In the genomic region with DNA sequence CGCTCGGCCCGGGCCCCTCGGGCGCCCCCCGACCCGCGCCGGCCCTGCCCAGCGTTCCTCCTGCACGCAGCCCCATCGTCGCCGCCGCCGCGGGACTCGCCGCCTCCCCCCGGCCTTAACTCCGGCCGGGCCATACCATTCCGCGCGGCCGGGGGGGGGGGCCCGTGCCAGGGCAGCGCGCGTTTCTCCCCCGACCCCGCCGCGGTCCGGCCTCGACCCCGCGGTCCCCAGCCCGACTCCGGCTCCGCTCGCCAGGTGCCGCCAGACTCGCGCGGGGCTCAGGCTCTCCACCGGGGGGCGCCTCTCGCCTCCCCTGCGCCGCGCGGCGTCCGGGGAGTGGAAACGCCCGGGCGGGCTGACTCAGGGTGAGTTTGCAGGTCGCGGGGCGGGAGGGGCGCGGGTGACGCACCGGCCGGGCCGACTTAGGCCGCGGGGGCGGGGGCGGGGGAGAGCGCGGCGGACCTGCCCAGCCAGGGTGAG, we compare ENCODE assay signal across 1 cellular context.
TF ChIP-seq lines count a peak whose summit lies in the region.

TSS of gene SRXN1 (minus strand) at position 91 of the 480 bp plus-strand sequence. CDS start at position 76, 15 bp downstream.

TF ChIP-seq in GM12878, 131 proteins besides CTCF, POLR2A, EP300 and RAD21 (continues in another document):
- peak; percentile 86 to 98 for TF ChIP-seq BHLHE40 (IDR thresholded peaks at IDR 0.05; ENCODE audit: borderline replicate concordance in 1 of 2, low read depth in 2 of 2, low read length in 1 of 2)
- no peak for TF ChIP-seq IKZF2 (IDR thresholded peaks at IDR 0.05)
- no peak for TF ChIP-seq MYB (IDR thresholded peaks at IDR 0.05; ENCODE audit: borderline replicate concordance, low read depth, low read length)
- no peak for TF ChIP-seq HCFC1 (IDR thresholded peaks at IDR 0.05; ENCODE audit: low read length)
- TF ChIP-seq RB1 (IDR thresholded peaks at IDR 0.05; ENCODE audit: borderline replicate concordance) = peak; percentile 54; the same call in 1 of the 2 replicates
- TF ChIP-seq JUND (IDR thresholded peaks at IDR 0.05; ENCODE audit: low read depth, low read length) = peak; percentile 96
- peak; percentile 69 for TF ChIP-seq IKZF1 (conservative IDR thresholded peaks at IDR 0.05)
- no peak for TF ChIP-seq FOS (IDR thresholded peaks at IDR 0.05; ENCODE audit: borderline replicate concordance, extremely low read depth, insufficient read length)
- 0 out of 2 replicates have a peak, but pooled peaks have one; percentile 28 for TF ChIP-seq STAT1 (conservative IDR thresholded peaks at IDR 0.05)
- no peak for TF ChIP-seq BCL11A (IDR thresholded peaks at IDR 0.05; ENCODE audit: low read depth, low read length)
- TF ChIP-seq, protein P1, sequence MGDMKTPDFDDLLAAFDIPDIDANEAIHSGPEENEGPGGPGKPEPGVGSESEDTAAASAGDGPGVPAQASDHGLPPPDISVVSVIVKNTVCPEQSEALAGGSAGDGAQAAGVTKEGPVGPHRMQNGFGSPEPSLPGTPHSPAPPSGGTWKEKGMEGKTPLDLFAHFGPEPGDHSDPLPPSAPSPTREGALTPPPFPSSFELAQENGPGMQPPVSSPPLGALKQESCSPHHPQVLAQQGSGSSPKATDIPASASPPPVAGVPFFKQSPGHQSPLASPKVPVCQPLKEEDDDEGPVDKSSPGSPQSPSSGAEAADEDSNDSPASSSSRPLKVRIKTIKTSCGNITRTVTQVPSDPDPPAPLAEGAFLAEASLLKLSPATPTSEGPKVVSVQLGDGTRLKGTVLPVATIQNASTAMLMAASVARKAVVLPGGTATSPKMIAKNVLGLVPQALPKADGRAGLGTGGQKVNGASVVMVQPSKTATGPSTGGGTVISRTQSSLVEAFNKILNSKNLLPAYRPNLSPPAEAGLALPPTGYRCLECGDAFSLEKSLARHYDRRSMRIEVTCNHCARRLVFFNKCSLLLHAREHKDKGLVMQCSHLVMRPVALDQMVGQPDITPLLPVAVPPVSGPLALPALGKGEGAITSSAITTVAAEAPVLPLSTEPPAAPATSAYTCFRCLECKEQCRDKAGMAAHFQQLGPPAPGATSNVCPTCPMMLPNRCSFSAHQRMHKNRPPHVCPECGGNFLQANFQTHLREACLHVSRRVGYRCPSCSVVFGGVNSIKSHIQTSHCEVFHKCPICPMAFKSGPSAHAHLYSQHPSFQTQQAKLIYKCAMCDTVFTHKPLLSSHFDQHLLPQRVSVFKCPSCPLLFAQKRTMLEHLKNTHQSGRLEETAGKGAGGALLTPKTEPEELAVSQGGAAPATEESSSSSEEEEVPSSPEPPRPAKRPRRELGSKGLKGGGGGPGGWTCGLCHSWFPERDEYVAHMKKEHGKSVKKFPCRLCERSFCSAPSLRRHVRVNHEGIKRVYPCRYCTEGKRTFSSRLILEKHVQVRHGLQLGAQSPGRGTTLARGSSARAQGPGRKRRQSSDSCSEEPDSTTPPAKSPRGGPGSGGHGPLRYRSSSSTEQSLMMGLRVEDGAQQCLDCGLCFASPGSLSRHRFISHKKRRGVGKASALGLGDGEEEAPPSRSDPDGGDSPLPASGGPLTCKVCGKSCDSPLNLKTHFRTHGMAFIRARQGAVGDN (IDR thresholded peaks at IDR 0.05) = no peak
- TF ChIP-seq, protein P2, sequence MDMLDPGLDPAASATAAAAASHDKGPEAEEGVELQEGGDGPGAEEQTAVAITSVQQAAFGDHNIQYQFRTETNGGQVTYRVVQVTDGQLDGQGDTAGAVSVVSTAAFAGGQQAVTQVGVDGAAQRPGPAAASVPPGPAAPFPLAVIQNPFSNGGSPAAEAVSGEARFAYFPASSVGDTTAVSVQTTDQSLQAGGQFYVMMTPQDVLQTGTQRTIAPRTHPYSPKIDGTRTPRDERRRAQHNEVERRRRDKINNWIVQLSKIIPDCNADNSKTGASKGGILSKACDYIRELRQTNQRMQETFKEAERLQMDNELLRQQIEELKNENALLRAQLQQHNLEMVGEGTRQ (IDR thresholded peaks at IDR 0.05; ENCODE audit: borderline replicate concordance, low read depth, low read length) = no peak
- TF ChIP-seq BCLAF1 (IDR thresholded peaks at IDR 0.05) = peak; percentile 92
- TF ChIP-seq ZBED1 (IDR thresholded peaks at IDR 0.05; ENCODE audit: borderline replicate concordance) = no peak
- peak; percentile 56 for TF ChIP-seq NR2C1 (IDR thresholded peaks at IDR 0.05)
- peak; percentile 50; the same call in 1 of the 2 replicates for TF ChIP-seq ZNF207 (IDR thresholded peaks at IDR 0.05; ENCODE audit: borderline replicate concordance)
- peak; percentile 96 for TF ChIP-seq BACH1 (IDR thresholded peaks at IDR 0.05; ENCODE audit: borderline replicate concordance)
- peak; percentile 28; the same call in 1 of the 2 replicates for TF ChIP-seq SMC3 (IDR thresholded peaks at IDR 0.05; ENCODE audit: borderline replicate concordance, low read length)
- TF ChIP-seq ZNF274 (IDR thresholded peaks at IDR 0.05; ENCODE audit: insufficient read depth, insufficient read length) = no peak
- TF ChIP-seq RUNX3 (IDR thresholded peaks at IDR 0.05; ENCODE audit: low read length) = no peak
- TF ChIP-seq SMARCA5 (IDR thresholded peaks at IDR 0.05) = peak; percentile 65; the same call in 1 of the 2 replicates
- no peak for TF ChIP-seq MTA2 (IDR thresholded peaks at IDR 0.05; ENCODE audit: low read depth)
- TF ChIP-seq HSF1 (IDR thresholded peaks at IDR 0.05; ENCODE audit: low read depth, low read length) = no peak
- TF ChIP-seq HDAC2 (IDR thresholded peaks at IDR 0.05) = no peak
- peak; percentile 88 for TF ChIP-seq GATAD2B (conservative IDR thresholded peaks at IDR 0.05; ENCODE audit: low read depth)
- TF ChIP-seq MEF2B (IDR thresholded peaks at IDR 0.05; ENCODE audit: partially characterized antibody, poor library complexity, severe bottlenecking) = no peak
- TF ChIP-seq FOXK2 (IDR thresholded peaks at IDR 0.05) = peak; percentile 89
- no peak for TF ChIP-seq CBX3 (IDR thresholded peaks at IDR 0.05; ENCODE audit: borderline replicate concordance, low read depth)
- TF ChIP-seq PAX8 (IDR thresholded peaks at IDR 0.05) = no peak
- peak; percentile 98 for TF ChIP-seq KLF5 (IDR thresholded peaks at IDR 0.05; ENCODE audit: partially characterized antibody)
- no peak for TF ChIP-seq POLR2AphosphoS2 (IDR thresholded peaks at IDR 0.05; ENCODE audit: low read depth, low read length)
- TF ChIP-seq, protein P3, sequence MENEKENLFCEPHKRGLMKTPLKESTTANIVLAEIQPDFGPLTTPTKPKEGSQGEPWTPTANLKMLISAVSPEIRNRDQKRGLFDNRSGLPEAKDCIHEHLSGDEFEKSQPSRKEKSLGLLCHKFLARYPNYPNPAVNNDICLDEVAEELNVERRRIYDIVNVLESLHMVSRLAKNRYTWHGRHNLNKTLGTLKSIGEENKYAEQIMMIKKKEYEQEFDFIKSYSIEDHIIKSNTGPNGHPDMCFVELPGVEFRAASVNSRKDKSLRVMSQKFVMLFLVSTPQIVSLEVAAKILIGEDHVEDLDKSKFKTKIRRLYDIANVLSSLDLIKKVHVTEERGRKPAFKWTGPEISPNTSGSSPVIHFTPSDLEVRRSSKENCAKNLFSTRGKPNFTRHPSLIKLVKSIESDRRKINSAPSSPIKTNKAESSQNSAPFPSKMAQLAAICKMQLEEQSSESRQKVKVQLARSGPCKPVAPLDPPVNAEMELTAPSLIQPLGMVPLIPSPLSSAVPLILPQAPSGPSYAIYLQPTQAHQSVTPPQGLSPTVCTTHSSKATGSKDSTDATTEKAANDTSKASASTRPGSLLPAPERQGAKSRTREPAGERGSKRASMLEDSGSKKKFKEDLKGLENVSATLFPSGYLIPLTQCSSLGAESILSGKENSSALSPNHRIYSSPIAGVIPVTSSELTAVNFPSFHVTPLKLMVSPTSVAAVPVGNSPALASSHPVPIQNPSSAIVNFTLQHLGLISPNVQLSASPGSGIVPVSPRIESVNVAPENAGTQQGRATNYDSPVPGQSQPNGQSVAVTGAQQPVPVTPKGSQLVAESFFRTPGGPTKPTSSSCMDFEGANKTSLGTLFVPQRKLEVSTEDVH (IDR thresholded peaks at IDR 0.05; ENCODE audit: low read depth, partially characterized antibody) = no peak
- TF ChIP-seq ZNF24 (IDR thresholded peaks at IDR 0.05) = peak; percentile 54; the same call in 1 of the 2 replicates
- TF ChIP-seq, protein P4, sequence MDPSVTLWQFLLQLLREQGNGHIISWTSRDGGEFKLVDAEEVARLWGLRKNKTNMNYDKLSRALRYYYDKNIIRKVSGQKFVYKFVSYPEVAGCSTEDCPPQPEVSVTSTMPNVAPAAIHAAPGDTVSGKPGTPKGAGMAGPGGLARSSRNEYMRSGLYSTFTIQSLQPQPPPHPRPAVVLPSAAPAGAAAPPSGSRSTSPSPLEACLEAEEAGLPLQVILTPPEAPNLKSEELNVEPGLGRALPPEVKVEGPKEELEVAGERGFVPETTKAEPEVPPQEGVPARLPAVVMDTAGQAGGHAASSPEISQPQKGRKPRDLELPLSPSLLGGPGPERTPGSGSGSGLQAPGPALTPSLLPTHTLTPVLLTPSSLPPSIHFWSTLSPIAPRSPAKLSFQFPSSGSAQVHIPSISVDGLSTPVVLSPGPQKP (IDR thresholded peaks at IDR 0.05; ENCODE audit: low read depth, low read length) = peak; percentile 25; the same call in 1 of the 2 replicates
- peak; percentile 9; the same call in 1 of the 2 replicates for TF ChIP-seq ASH2L (IDR thresholded peaks at IDR 0.05; ENCODE audit: borderline replicate concordance, low read depth)
- no peak for TF ChIP-seq TARDBP (IDR thresholded peaks at IDR 0.05; ENCODE audit: borderline replicate concordance)
- peak; percentile 95 for TF ChIP-seq LARP7 (IDR thresholded peaks at IDR 0.05)
- no peak for TF ChIP-seq REST (IDR thresholded peaks at IDR 0.05; ENCODE audit: low read depth, low read length)
- no peak for TF ChIP-seq KAT2A (conservative IDR thresholded peaks at IDR 0.05; ENCODE audit: control insufficient read depth, low read depth, low read length)
- peak; percentile 91 for TF ChIP-seq NR2F1 (conservative IDR thresholded peaks at IDR 0.05)
- peak; percentile 67 for TF ChIP-seq YY1 (IDR thresholded peaks at IDR 0.05; ENCODE audit: low read depth, low read length)
- TF ChIP-seq, protein P5, sequence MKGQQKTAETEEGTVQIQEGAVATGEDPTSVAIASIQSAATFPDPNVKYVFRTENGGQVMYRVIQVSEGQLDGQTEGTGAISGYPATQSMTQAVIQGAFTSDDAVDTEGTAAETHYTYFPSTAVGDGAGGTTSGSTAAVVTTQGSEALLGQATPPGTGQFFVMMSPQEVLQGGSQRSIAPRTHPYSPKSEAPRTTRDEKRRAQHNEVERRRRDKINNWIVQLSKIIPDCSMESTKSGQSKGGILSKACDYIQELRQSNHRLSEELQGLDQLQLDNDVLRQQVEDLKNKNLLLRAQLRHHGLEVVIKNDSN (IDR thresholded peaks at IDR 0.05; ENCODE audit: borderline replicate concordance, extremely low read length, insufficient read depth, low read depth, low read length) = no peak
